In the genomic region with DNA sequence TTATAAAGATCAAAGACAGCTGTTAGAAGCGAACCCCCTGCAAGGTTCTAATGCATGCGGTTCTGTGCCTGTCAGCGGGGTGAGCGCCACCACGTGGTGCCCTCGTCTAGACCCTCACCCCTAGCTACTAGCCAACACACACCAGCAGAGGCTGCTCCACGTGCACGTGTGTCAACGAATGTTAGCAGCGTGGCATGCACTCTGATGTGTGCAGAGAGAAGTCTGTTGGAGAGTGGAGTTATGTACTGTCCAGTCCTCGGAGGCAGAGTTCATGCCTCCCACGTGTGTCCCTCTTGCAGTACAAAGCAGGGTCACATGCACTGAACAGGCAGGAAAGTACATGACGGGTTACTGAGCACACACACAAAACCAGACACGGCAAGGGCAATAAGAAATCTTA, we compare ENCODE assay signal across 1 cellular context.
TF ChIP-seq lines count a peak whose summit lies in the region.

No MANE protein-coding gene starts in this region.

TF ChIP-seq in WTC11, 78 proteins besides CTCF, POLR2A, EP300 and RAD21 (continued from another document):
- TF ChIP-seq GRHL2 (CRISPR knock-in tag; IDR thresholded peaks at IDR 0.05; ENCODE audit: insufficient replicate concordance, severe bottlenecking) (no peak), RORB (CRISPR knock-in tag; IDR thresholded peaks at IDR 0.05) (no peak), ZNF396 (CRISPR knock-in tag; IDR thresholded peaks at IDR 0.05; ENCODE audit: borderline replicate concordance) (no peak), ZNF671 (CRISPR knock-in tag; IDR thresholded peaks at IDR 0.05) (no peak), ZNF263 (CRISPR knock-in tag; IDR thresholded peaks at IDR 0.05; ENCODE audit: low read depth) (no peak), KAT7 (CRISPR knock-in tag; IDR thresholded peaks at IDR 0.05; ENCODE audit: borderline replicate concordance) (no peak)
- TF ChIP-seq, protein P1, sequence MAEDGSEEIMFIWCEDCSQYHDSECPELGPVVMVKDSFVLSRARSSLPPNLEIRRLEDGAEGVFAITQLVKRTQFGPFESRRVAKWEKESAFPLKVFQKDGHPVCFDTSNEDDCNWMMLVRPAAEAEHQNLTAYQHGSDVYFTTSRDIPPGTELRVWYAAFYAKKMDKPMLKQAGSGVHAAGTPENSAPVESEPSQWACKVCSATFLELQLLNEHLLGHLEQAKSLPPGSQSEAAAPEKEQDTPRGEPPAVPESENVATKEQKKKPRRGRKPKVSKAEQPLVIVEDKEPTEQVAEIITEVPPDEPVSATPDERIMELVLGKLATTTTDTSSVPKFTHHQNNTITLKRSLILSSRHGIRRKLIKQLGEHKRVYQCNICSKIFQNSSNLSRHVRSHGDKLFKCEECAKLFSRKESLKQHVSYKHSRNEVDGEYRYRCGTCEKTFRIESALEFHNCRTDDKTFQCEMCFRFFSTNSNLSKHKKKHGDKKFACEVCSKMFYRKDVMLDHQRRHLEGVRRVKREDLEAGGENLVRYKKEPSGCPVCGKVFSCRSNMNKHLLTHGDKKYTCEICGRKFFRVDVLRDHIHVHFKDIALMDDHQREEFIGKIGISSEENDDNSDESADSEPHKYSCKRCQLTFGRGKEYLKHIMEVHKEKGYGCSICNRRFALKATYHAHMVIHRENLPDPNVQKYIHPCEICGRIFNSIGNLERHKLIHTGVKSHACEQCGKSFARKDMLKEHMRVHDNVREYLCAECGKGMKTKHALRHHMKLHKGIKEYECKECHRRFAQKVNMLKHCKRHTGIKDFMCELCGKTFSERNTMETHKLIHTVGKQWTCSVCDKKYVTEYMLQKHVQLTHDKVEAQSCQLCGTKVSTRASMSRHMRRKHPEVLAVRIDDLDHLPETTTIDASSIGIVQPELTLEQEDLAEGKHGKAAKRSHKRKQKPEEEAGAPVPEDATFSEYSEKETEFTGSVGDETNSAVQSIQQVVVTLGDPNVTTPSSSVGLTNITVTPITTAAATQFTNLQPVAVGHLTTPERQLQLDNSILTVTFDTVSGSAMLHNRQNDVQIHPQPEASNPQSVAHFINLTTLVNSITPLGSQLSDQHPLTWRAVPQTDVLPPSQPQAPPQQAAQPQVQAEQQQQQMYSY (CRISPR knock-in tag; IDR thresholded peaks at IDR 0.05) = no peak
- TF ChIP-seq, protein P2, sequence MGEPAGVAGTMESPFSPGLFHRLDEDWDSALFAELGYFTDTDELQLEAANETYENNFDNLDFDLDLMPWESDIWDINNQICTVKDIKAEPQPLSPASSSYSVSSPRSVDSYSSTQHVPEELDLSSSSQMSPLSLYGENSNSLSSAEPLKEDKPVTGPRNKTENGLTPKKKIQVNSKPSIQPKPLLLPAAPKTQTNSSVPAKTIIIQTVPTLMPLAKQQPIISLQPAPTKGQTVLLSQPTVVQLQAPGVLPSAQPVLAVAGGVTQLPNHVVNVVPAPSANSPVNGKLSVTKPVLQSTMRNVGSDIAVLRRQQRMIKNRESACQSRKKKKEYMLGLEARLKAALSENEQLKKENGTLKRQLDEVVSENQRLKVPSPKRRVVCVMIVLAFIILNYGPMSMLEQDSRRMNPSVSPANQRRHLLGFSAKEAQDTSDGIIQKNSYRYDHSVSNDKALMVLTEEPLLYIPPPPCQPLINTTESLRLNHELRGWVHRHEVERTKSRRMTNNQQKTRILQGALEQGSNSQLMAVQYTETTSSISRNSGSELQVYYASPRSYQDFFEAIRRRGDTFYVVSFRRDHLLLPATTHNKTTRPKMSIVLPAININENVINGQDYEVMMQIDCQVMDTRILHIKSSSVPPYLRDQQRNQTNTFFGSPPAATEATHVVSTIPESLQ (CRISPR knock-in tag; IDR thresholded peaks at IDR 0.05) = no peak
- TF ChIP-seq, protein P3, sequence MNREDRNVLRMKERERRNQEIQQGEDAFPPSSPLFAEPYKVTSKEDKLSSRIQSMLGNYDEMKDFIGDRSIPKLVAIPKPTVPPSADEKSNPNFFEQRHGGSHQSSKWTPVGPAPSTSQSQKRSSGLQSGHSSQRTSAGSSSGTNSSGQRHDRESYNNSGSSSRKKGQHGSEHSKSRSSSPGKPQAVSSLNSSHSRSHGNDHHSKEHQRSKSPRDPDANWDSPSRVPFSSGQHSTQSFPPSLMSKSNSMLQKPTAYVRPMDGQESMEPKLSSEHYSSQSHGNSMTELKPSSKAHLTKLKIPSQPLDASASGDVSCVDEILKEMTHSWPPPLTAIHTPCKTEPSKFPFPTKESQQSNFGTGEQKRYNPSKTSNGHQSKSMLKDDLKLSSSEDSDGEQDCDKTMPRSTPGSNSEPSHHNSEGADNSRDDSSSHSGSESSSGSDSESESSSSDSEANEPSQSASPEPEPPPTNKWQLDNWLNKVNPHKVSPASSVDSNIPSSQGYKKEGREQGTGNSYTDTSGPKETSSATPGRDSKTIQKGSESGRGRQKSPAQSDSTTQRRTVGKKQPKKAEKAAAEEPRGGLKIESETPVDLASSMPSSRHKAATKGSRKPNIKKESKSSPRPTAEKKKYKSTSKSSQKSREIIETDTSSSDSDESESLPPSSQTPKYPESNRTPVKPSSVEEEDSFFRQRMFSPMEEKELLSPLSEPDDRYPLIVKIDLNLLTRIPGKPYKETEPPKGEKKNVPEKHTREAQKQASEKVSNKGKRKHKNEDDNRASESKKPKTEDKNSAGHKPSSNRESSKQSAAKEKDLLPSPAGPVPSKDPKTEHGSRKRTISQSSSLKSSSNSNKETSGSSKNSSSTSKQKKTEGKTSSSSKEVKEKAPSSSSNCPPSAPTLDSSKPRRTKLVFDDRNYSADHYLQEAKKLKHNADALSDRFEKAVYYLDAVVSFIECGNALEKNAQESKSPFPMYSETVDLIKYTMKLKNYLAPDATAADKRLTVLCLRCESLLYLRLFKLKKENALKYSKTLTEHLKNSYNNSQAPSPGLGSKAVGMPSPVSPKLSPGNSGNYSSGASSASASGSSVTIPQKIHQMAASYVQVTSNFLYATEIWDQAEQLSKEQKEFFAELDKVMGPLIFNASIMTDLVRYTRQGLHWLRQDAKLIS (CRISPR knock-in tag; IDR thresholded peaks at IDR 0.05; ENCODE audit: borderline replicate concordance) = no peak
- TF ChIP-seq, protein P4, sequence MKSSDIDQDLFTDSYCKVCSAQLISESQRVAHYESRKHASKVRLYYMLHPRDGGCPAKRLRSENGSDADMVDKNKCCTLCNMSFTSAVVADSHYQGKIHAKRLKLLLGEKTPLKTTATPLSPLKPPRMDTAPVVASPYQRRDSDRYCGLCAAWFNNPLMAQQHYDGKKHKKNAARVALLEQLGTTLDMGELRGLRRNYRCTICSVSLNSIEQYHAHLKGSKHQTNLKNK (CRISPR knock-in tag; IDR thresholded peaks at IDR 0.05) = no peak
- TF ChIP-seq, protein P5, sequence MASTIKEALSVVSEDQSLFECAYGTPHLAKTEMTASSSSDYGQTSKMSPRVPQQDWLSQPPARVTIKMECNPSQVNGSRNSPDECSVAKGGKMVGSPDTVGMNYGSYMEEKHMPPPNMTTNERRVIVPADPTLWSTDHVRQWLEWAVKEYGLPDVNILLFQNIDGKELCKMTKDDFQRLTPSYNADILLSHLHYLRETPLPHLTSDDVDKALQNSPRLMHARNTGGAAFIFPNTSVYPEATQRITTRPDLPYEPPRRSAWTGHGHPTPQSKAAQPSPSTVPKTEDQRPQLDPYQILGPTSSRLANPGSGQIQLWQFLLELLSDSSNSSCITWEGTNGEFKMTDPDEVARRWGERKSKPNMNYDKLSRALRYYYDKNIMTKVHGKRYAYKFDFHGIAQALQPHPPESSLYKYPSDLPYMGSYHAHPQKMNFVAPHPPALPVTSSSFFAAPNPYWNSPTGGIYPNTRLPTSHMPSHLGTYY (CRISPR knock-in tag; IDR thresholded peaks at IDR 0.05) = no peak
- TF ChIP-seq, protein P6, sequence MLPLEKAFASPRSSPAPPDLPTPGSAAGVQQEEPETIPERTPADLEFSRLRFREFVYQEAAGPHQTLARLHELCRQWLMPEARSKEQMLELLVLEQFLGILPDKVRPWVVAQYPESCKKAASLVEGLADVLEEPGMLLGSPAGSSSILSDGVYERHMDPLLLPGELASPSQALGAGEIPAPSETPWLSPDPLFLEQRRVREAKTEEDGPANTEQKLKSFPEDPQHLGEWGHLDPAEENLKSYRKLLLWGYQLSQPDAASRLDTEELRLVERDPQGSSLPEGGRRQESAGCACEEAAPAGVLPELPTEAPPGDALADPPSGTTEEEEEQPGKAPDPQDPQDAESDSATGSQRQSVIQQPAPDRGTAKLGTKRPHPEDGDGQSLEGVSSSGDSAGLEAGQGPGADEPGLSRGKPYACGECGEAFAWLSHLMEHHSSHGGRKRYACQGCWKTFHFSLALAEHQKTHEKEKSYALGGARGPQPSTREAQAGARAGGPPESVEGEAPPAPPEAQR (CRISPR knock-in tag; IDR thresholded peaks at IDR 0.05) = no peak
TF ChIP-seq in WTC11: peak in this region for 4.
